12 cellular contexts compared by ENCODE assay signal in the genomic region with DNA sequence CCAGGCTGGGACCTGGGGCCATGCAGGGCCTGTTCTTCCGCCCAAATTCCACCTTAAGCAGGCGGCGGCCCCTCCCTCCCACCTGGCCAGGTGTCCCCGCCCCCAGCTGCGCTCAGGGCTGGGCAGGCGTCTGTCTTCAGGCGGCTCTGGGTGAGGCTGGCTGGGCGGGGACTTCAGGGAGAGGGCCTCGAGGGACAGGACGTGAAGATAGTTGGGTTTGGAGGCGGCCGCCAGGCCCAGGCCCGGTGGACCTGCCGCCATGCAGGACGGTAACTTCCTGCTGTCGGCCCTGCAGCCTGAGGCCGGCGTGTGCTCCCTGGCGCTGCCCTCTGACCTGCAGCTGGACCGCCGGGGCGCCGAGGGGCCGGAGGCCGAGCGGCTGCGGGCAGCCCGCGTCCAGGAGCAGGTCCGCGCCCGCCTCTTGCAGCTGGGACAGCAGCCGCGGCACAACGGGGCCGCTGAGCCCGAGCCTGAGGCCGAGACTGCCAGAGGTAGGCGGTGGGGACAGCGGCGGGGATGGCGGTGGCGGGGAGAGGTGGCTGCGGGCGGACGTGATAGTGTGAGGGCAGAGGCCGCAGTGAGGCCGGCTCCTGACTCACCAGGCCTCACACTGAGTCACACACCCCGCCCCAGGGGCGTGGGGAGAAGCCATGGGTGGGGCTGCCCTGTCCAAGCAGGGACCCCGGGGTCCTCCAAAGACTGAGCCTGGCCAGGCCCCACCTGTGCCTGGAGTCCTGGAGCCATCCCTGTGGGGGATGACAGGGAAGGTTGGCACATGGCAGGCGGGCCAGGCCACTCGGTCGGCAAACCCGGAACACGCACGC. TPM values are rescaled to one million over a fixed set of nuclear protein-coding genes. Genes with fewer than 3 reads are reported as not detected.
DNase-seq lines count a peak whose midpoint lies in the region; ATAC-seq, FAIRE-seq and TF ChIP-seq lines count a peak whose summit lies in the region.
"Had no signal": no experiment of that assay in that cellular context is flagged by ENCODE, and none has a peak within 500 bp of the region (broad histone marks: within the 10 kb centered on the region; RNA-seq: fewer than 3 reads in every experiment).

Gene PKP3 (plus strand): TSS at position 176 of the 824 bp plus-strand sequence. CDS start 84 bp downstream, at position 260.

- no peak within 1 kb of the TSS for H3K27ac Mint-ChIP-seq in T-cell

- peaks cover 0 to 2% (median 0%) of the 10 kb centered on the region in 3 donors for H3K4me1 Mint-ChIP-seq in T-cell

- H3K27ac ChIP-seq in mesenchymal stem cell (ENCODE audit: low read length, poor library complexity, severe bottlenecking) = no peak within 1 kb of the TSS

- peak within 1 kb of the TSS; percentile 92 for H4K91ac ChIP-seq in mesenchymal stem cell (ENCODE audit: low read length)

- WGBS in mesenchymal stem cell = 46% methylated on average over 29 of the region's 57 CpGs

- peak within 1 kb of the TSS; percentile 72 to 73 for H3K4ac ChIP-seq in mesenchymal stem cell (ENCODE audit: low read depth in 1 of 2, low read length in 2 of 2)

- H3K14ac ChIP-seq in mesenchymal stem cell (ENCODE audit: low read length in 2 of 2) = peak within 1 kb of the TSS in 1 of 2 experiments; percentile 68

- H2AK5ac ChIP-seq in mesenchymal stem cell (ENCODE audit: low read length, severe bottlenecking) = peak within 1 kb of the TSS; percentile 35

- peak within 1 kb of the TSS in 1 of 2 experiments; percentile 54 for H3K23ac ChIP-seq in mesenchymal stem cell (ENCODE audit: low read length in 2 of 2)

- H3K4me3 ChIP-seq in AG04449 (ENCODE audit: low read depth, low read length) (peak within 1 kb of the TSS; percentile 8; the same call in 1 of the 2 replicates), bronchial epithelial cell (ENCODE audit: low read depth, low read length) (peak within 1 kb of the TSS; percentile 76), mesenchymal stem cell (ENCODE audit: insufficient read depth in 1 of 2, low read depth in 1 of 2, low read length in 2 of 2) (peak within 1 kb of the TSS; percentile 44 to 55)

- no peak for DNase-seq in AG04449 (ENCODE audit: low read depth, low spot score)
- DNase-seq in bronchial epithelial cell (ENCODE audit: low read depth) = peak; percentile 92
- DNase-seq in mesenchymal stem cell = peak; percentile 83
- DNase-seq in T-cell = no peak
- no peak for DNase-seq in DMS114 treated with DMSO at 0.1 percent for 48 hours (lab: John Stamatoyannopoulos, UW; ENCODE audit: unreplicated experiment)
- no peak for DNase-seq in NCI-H1105 (lab: John Stamatoyannopoulos, UW)
- DNase-seq: caudate nucleus, GDM1, SHP77 treated with DMSO at 0.1 percent for 48 hours, sigmoid colon had no signal

- no peaks in the 10 kb centered on the region for H3K9me3 Mint-ChIP-seq in T-cell

- peak within 1 kb of the TSS in 1 of 2 experiments; percentile 55 for H2BK12ac ChIP-seq in mesenchymal stem cell (ENCODE audit: low read length in 2 of 2)

- H3K9me3 ChIP-seq in mesenchymal stem cell (ENCODE audit: control insufficient read depth, low read length) = no peaks in the 10 kb centered on the region
- H3K9me3 ChIP-seq: sigmoid colon had no signal

- peak within 1 kb of the TSS; percentile 6 to 64 for H3K18ac ChIP-seq in mesenchymal stem cell (ENCODE audit: low read depth in 1 of 2, low read length in 2 of 2)

- no peak within 1 kb of the TSS for H3K4me3 Mint-ChIP-seq in T-cell

- H3K79me1 ChIP-seq in mesenchymal stem cell (replicated peaks; ENCODE audit: low read length, poor library complexity, severe bottlenecking) = peaks cover 1% of the 10 kb centered on the region

- no peaks in the 10 kb centered on the region for H3K36me3 Mint-ChIP-seq in T-cell

- H2BK120ac ChIP-seq in mesenchymal stem cell (ENCODE audit: low read depth, low read length) = peak within 1 kb of the TSS; percentile 87

- H3K36me3 ChIP-seq in bronchial epithelial cell (ENCODE audit: control insufficient read depth, insufficient read depth, low read length) (peaks cover 17% of the 10 kb centered on the region), mesenchymal stem cell (ENCODE audit: control insufficient read depth in 1 of 2, insufficient read depth in 2 of 2, low read depth in 1 of 2, low read length in 2 of 2) (peaks cover 0 to 19% of the 10 kb centered on the region in 2 experiments)
- H3K36me3 ChIP-seq: sigmoid colon had no signal

- TF ChIP-seq CTCF in AG04449 (IDR thresholded peaks at IDR 0.05; ENCODE audit: insufficient read depth, low read length, missing control alignments) (no peak), bronchial epithelial cell (IDR thresholded peaks at IDR 0.05; ENCODE audit: insufficient read depth, low read length, severe bottlenecking) (no peak)

- peaks cover 41% of the 10 kb centered on the region for H3K4me1 ChIP-seq in mesenchymal stem cell (ENCODE audit: control insufficient read depth, insufficient read depth, low read depth, low read length)

- no peak for TF ChIP-seq RAD21 in Ishikawa (IDR thresholded peaks at IDR 0.05; ENCODE audit: low read depth)

- FAIRE-seq in bronchial epithelial cell (lab: Jason Lieb, UNC) = no peak

- no peak within 1 kb of the TSS for H2BK5ac ChIP-seq in mesenchymal stem cell (ENCODE audit: low read depth, low read length, poor library complexity, severe bottlenecking)

- H4K8ac ChIP-seq in mesenchymal stem cell (ENCODE audit: low read length) = peak within 1 kb of the TSS; percentile 95

- CTCF ChIA-PET in AG04449 (lab: Yijun Ruan, JAX) = interaction anchor here (1.3 kb wide), 1 partner anchor 31 kb away, joined by 3 read pairs; no protein-coding TSS in a partner anchor
- CTCF ChIA-PET in T-cell (lab: Charles Lee) = no interaction called here

- H3K27me3 ChIP-seq in bronchial epithelial cell (ENCODE audit: control insufficient read depth, insufficient read depth, low read length) = no peaks in the 10 kb centered on the region
- no peaks in the 10 kb centered on the region for H3K27me3 ChIP-seq in mesenchymal stem cell (ENCODE audit: control insufficient read depth in 1 of 2, insufficient read depth in 1 of 2, low read length in 2 of 2)

- ATAC-seq in T-cell (replicated peaks in 1 of 4) (no peak), HG02678 (IDR thresholded peaks at IDR 0.05; ENCODE audit: unreplicated experiment) (no peak)

- H3K4me2 ChIP-seq in mesenchymal stem cell (ENCODE audit: low read length, poor library complexity, severe bottlenecking) = peak within 1 kb of the TSS; percentile 53

- POLR2A ChIA-PET in AG04449 (lab: Yijun Ruan, JAX) (no interaction called here), T-cell (lab: Charles Lee) (no interaction called here)

- TF ChIP-seq EP300 in Ishikawa (IDR thresholded peaks at IDR 0.05; ENCODE audit: borderline replicate concordance) = no peak

- peak within 1 kb of the TSS; percentile 73 for H2AFZ ChIP-seq in mesenchymal stem cell (ENCODE audit: low read depth, low read length)

- H3K27me3 Mint-ChIP-seq in T-cell = peaks cover 0 to 4% of the 10 kb centered on the region in 2 donors

- H3K9ac ChIP-seq in mesenchymal stem cell (ENCODE audit: low read length) = peak within 1 kb of the TSS; percentile 51

- peak within 1 kb of the TSS; percentile 95 for H2BK15ac ChIP-seq in mesenchymal stem cell (ENCODE audit: low read depth, poor library complexity, severe bottlenecking)

TF ChIP-seq in Ishikawa, 13 proteins besides CTCF, POLR2A, EP300 and RAD21 (continues in another document):
- TF ChIP-seq TEAD4 (IDR thresholded peaks at IDR 0.05) (peak; percentile 53; the same call in 1 of the 2 replicates), ZBTB7A (IDR thresholded peaks at IDR 0.05; ENCODE audit: low read depth) (peak; percentile 87), NFIC (IDR thresholded peaks at IDR 0.05) (peak; percentile 29; the same call in 1 of the 2 replicates), FOXM1 (IDR thresholded peaks at IDR 0.05; ENCODE audit: borderline replicate concordance, low read depth) (no peak), USF1 (IDR thresholded peaks at IDR 0.05) (peak; percentile 41), TAF1 (IDR thresholded peaks at IDR 0.05; ENCODE audit: low read depth) (peak; percentile 71; the same call in 1 of the 2 replicates), EGR1 (IDR thresholded peaks at IDR 0.05) (no peak)
- TF ChIP-seq, protein P1, sequence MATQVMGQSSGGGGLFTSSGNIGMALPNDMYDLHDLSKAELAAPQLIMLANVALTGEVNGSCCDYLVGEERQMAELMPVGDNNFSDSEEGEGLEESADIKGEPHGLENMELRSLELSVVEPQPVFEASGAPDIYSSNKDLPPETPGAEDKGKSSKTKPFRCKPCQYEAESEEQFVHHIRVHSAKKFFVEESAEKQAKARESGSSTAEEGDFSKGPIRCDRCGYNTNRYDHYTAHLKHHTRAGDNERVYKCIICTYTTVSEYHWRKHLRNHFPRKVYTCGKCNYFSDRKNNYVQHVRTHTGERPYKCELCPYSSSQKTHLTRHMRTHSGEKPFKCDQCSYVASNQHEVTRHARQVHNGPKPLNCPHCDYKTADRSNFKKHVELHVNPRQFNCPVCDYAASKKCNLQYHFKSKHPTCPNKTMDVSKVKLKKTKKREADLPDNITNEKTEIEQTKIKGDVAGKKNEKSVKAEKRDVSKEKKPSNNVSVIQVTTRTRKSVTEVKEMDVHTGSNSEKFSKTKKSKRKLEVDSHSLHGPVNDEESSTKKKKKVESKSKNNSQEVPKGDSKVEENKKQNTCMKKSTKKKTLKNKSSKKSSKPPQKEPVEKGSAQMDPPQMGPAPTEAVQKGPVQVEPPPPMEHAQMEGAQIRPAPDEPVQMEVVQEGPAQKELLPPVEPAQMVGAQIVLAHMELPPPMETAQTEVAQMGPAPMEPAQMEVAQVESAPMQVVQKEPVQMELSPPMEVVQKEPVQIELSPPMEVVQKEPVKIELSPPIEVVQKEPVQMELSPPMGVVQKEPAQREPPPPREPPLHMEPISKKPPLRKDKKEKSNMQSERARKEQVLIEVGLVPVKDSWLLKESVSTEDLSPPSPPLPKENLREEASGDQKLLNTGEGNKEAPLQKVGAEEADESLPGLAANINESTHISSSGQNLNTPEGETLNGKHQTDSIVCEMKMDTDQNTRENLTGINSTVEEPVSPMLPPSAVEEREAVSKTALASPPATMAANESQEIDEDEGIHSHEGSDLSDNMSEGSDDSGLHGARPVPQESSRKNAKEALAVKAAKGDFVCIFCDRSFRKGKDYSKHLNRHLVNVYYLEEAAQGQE (IDR thresholded peaks at IDR 0.05; ENCODE audit: low read depth) = no peak
- TF ChIP-seq, protein P2, sequence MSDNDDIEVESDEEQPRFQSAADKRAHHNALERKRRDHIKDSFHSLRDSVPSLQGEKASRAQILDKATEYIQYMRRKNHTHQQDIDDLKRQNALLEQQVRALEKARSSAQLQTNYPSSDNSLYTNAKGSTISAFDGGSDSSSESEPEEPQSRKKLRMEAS (IDR thresholded peaks at IDR 0.05) = peak; percentile 79

RNA-seq across cellular contexts. Expression of gene PKP3, which starts in this region (rescaled TPM):
- total RNA-seq in bronchial epithelial cell (231 and 328 TPM in 2 replicates), T-cell (under 1 TPM in 4 of 5 donors, not detected in 1; 0.32 to 0.85 (median 0.47) TPM)
- 2.0 TPM for polyA plus RNA-seq in mesenchymal stem cell (2013, experiment 1 of 2)
- polyA plus RNA-seq in mesenchymal stem cell (2013, experiment 2 of 2) = 1.4 TPM

Comparison
In these comparisons a context has a peak if more than half of its experiments do, and no peak if none do; other contexts are left out.
1. RNA of gene PKP3 (total RNA-seq): 231 to 328 TPM in bronchial epithelial cell; 0.32 to 0.85 TPM in T-cell; every median in the first group is over 100 times any median in the second.
2. DNase-seq: peak in bronchial epithelial cell (single experiment) and mesenchymal stem cell (single experiment); none in AG04449 (single experiment), T-cell (0 of 34), DMS114 treated with DMSO at 0.1 percent for 48 hours (single experiment) and NCI-H1105 (single experiment).
3. H3K4me3 ChIP-seq: peak in every context shown above with its lines; median percentile 76 in bronchial epithelial cell; 50 in mesenchymal stem cell; 8 in AG04449.